In the genomic region with DNA sequence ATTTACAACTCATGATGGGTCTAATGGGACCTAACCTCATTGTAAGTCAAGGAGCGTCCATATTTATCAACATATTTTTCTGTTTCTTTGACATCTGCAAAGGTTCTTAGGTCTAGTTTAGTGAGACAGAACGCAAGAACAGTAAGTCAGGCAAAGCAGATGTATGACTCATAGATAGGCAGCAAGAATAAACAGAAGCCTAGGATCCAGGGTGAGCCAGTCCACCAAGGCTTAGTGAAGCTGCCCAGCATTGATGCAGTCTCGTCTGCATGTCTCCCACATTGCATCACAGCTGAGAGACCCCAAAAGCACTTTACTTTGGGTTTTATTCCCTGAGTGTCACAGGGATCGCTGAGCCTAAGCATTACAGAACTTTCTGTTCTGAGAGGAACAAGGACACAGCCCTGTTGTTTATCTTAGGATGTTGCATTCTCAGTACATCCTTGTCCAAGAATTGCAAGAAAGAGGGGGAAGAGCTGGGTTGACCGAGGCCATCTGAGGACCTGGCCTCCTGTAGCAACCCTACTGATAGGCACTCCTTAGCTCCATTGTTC, we compare ENCODE assay signal across 22 cellular contexts. TPM values are rescaled to one million over a fixed set of nuclear protein-coding genes. Genes with fewer than 3 reads are reported as not detected.
DNase-seq lines count a peak whose midpoint lies in the region; TF ChIP-seq lines count a peak whose summit lies in the region.
"Had no signal": no experiment of that assay in that cellular context is flagged by ENCODE, and none has a peak within 500 bp of the region (broad histone marks: within the 10 kb centered on the region; RNA-seq: fewer than 3 reads in every experiment).

No MANE protein-coding gene starts in this region.

- H2AFZ ChIP-seq in fibroblast of lung (ENCODE audit: low read length) = no peak overlapping the region
- H2AFZ ChIP-seq: neural progenitor cell had no signal

- DNase-seq in A172 (ENCODE audit: low spot score) = peak; percentile 18
- DNase-seq in amniotic epithelial cell (ENCODE audit: low read depth) = peak; percentile 78
- DNase-seq in fibroblast of lung (ENCODE audit: low read depth in 2 of 2) = peak; percentile 52 to 68
- DNase-seq in activated CD4-positive, alpha-beta T cell treated with anti-CD3 and anti-CD28 coated beads for 48 hours = no peak
- DNase-seq in activated CD4-positive, alpha-beta T cell treated with anti-CD3 and anti-CD28 coated beads for 4 hours = no peak
- no peak for DNase-seq in Peyer's patch
- no peak for DNase-seq in NCI-H2081 (lab: John Stamatoyannopoulos, UW)
- DNase-seq: activated CD4-positive, alpha-beta memory T cell treated with anti-CD3 and anti-CD28 coated beads, Interleukin-2, amount 10 ng/mL, durations not matched to agents 7 days and 5 days; activated naive CD4-positive, alpha-beta T cell treated with anti-CD3 and anti-CD28 coated beads for 36 hours; activated T-cell treated with anti-CD3 and anti-CD28 coated beads, Interleukin-2, amount 50 U/mL, for 1 hour; aorta; endodermal cell; gastrocnemius medialis; GF-D8; left lung; NCI-H1105; NCI-H526 treated with DMSO at 0.1 percent for 48 hours; uterus had no signal

- no peak for TF ChIP-seq CTCF in HEK293 (tag by site-specific recombination; IDR thresholded peaks at IDR 0.05)
- TF ChIP-seq CTCF in fibroblast of lung (conservative IDR thresholded peaks at IDR 0.05 in 1 of 2, IDR thresholded peaks at IDR 0.05 in 1 of 2; ENCODE audit: low read depth in 1 of 2, low read length in 2 of 2) = no peak
- TF ChIP-seq CTCF in Peyer's patch (IDR thresholded peaks at IDR 0.05) = no peak

- H3K4me1 ChIP-seq in HEK293 (ENCODE audit: control insufficient read depth, insufficient read depth, low read length) (no peaks in the 10 kb centered on the region), fibroblast of lung (ENCODE audit: control insufficient read depth, extremely low read depth, insufficient read depth, low read length) (no peaks in the 10 kb centered on the region), Peyer's patch (no peaks in the 10 kb centered on the region)
- H3K4me1 ChIP-seq: gastrocnemius medialis, neural progenitor cell, uterus had no signal

- no peak overlapping the region for H3K4me3 ChIP-seq in HEK293 (ENCODE audit: low read depth, low read length)
- no peak overlapping the region for H3K4me3 ChIP-seq in fibroblast of lung (replicated peaks in 1 of 4; ENCODE audit: control extremely low read depth in 1 of 4, insufficient read depth in 1 of 4, low read depth in 3 of 4, low read length in 4 of 4)
- H3K4me3 ChIP-seq in Peyer's patch = no peak overlapping the region
- H3K4me3 ChIP-seq: BLaER1 treated with 17β-estradiol and CSF1 and Interleukin-3, amounts not matched to agents 10 nM and 100 nM; gastrocnemius medialis; left lung; neural progenitor cell; uterus had no signal

- H3K27me3 ChIP-seq in fibroblast of lung (ENCODE audit: control insufficient read depth, insufficient read depth, low read length) (no peaks in the 10 kb centered on the region), Peyer's patch (no peaks in the 10 kb centered on the region)
- H3K27me3 ChIP-seq: BLaER1 treated with 17β-estradiol and CSF1 and Interleukin-3, amounts not matched to agents 10 nM and 100 nM; gastrocnemius medialis; left lung; neural progenitor cell; uterus had no signal

- H3K9ac ChIP-seq in fibroblast of lung (ENCODE audit: insufficient read depth, low read length) = no peak overlapping the region
- H3K9ac ChIP-seq: BLaER1 treated with 17β-estradiol and CSF1 and Interleukin-3, amounts not matched to agents 10 nM and 100 nM; neural progenitor cell had no signal

- no peaks in the 10 kb centered on the region for H3K9me3 ChIP-seq in HEK293 (ENCODE audit: control insufficient read depth, insufficient read depth, low read depth, low read length)
- no peaks in the 10 kb centered on the region for H3K9me3 ChIP-seq in fibroblast of lung (ENCODE audit: control insufficient read depth, insufficient read depth, low read depth, low read length)
- H3K9me3 ChIP-seq in Peyer's patch = no peaks in the 10 kb centered on the region
- H3K9me3 ChIP-seq: gastrocnemius medialis, uterus had no signal

- TF ChIP-seq POLR2A in Peyer's patch (IDR thresholded peaks at IDR 0.05) = no peak

- no peaks in the 10 kb centered on the region for H4K20me1 ChIP-seq in fibroblast of lung (ENCODE audit: control insufficient read depth, extremely low read depth, insufficient read depth, low read length)
- H4K20me1 ChIP-seq: BLaER1 treated with 17β-estradiol and CSF1 and Interleukin-3, amounts not matched to agents 10 nM and 100 nM had no signal

- POLR2A ChIA-PET in HEK293 (lab: Yijun Ruan, JAX) = no interaction called here

- H3K79me2 ChIP-seq in fibroblast of lung (ENCODE audit: control insufficient read depth, insufficient read depth, low read length) = no peaks in the 10 kb centered on the region

- CTCF ChIA-PET in HEK293 (lab: Yijun Ruan, JAX) = interaction anchor here (0.7 to 4.3 kb wide), 4 partner anchors 8 to 173 kb away, joined by 3 to 38 read pairs (median 10); no protein-coding TSS in a partner anchor

- H3K36me3 ChIP-seq in HEK293 (ENCODE audit: control insufficient read depth in 2 of 2, insufficient read depth in 1 of 2, low read length in 2 of 2) = no peaks in the 10 kb centered on the region
- H3K36me3 ChIP-seq in fibroblast of lung (ENCODE audit: control insufficient read depth, insufficient read depth, low read length) = no peaks in the 10 kb centered on the region
- no peaks in the 10 kb centered on the region for H3K36me3 ChIP-seq in Peyer's patch
- H3K36me3 ChIP-seq: BLaER1 treated with 17β-estradiol and CSF1 and Interleukin-3, amounts not matched to agents 10 nM and 100 nM; gastrocnemius medialis; left lung; neural progenitor cell; uterus had no signal

- H3K27ac ChIP-seq in HEK293 (ENCODE audit: extremely low read depth, low read depth, low read length) (no peak overlapping the region), fibroblast of lung (ENCODE audit: insufficient read depth, low read length) (no peak overlapping the region), Peyer's patch (no peak overlapping the region)
- H3K27ac ChIP-seq: BLaER1 treated with 17β-estradiol and CSF1 and Interleukin-3, amounts not matched to agents 10 nM and 100 nM; gastrocnemius medialis; left lung; neural progenitor cell; uterus; VCaP had no signal

- no peak overlapping the region for H3K4me2 ChIP-seq in fibroblast of lung (ENCODE audit: extremely low read depth, insufficient read depth, low read length)
- H3K4me2 ChIP-seq: BLaER1 treated with 17β-estradiol and CSF1 and Interleukin-3, amounts not matched to agents 10 nM and 100 nM; neural progenitor cell had no signal

TF ChIP-seq in HEK293, 187 proteins besides CTCF, POLR2A, EP300 and RAD21 (continues in another document):
- TF ChIP-seq PRDM2 (tag by site-specific recombination; IDR thresholded peaks at IDR 0.05; ENCODE audit: borderline replicate concordance) (no peak), SETDB1 (IDR thresholded peaks at IDR 0.05; ENCODE audit: insufficient read length, low read length) (peak; percentile 83)

RNA-seq across cellular contexts. Expression of gene TMEM177, which starts 29.6 kb away (rescaled TPM):
- total RNA-seq in A172 (2014; rRNA removed; shearing (Covaris generic)) = 23.8 and 31.8 TPM in 2 replicates
- total RNA-seq in fibroblast of lung (5.6 and 6.1 TPM in 2 replicates), Peyer's patch (10 to 100 TPM in 3 of 4 donors, 1 to 10 TPM in 1; 3.3 to 39.8 (median 30.5) TPM)
- polyA plus RNA-seq in fibroblast of lung = 5.8 and 8.4 TPM in 2 replicates
- 6.8 and 10.4 TPM in 2 replicates for polyA plus RNA-seq in fibroblast of lung (2012)
- 10.0 and 11.8 TPM in 2 replicates for polyA minus RNA-seq in fibroblast of lung (ENCODE audit: low replicate concordance)

Comparison
In these comparisons a context has a peak if more than half of its experiments do, and no peak if none do; other contexts are left out.
1. DNase-seq: peak in A172 (single experiment), amniotic epithelial cell (single experiment) and fibroblast of lung (2 of 2); none in activated CD4-positive, alpha-beta T cell treated with anti-CD3 and anti-CD28 coated beads for 48 hours (single experiment), activated CD4-positive, alpha-beta T cell treated with anti-CD3 and anti-CD28 coated beads for 4 hours (0 of 2), Peyer's patch (0 of 3) and NCI-H2081 (0 of 2).